Comparison of ENCODE assay signal across 14 cellular contexts in genomic region chr2:160482673-160483072, GRCh38. TPM values are rescaled to one million over a fixed set of nuclear protein-coding genes. Genes with fewer than 3 reads are reported as not detected.
DNase-seq lines count a peak whose midpoint lies in the region; ATAC-seq and TF ChIP-seq lines count a peak whose summit lies in the region.
"Had no signal": no experiment of that assay in that cellular context is flagged by ENCODE, and none has a peak within 500 bp of the region (broad histone marks: within the 10 kb centered on the region; RNA-seq: fewer than 3 reads in every experiment).

No MANE protein-coding gene starts in this region.

- peak in 5 of 6 experiments; percentile 29 to 82 (median 77) for DNase-seq in stimulated activated naive CD4-positive, alpha-beta T cell (lab: John Stamatoyannopoulos, UW)
- DNase-seq in stimulated activated naive CD4-positive, alpha-beta T cell treated with Interleukin-2 at 50 U/mL for 16 hours (lab: John Stamatoyannopoulos, UW), result no peak
- peak; percentile 15 for DNase-seq in T-helper 9 cell
- DNase-seq in left lobe of liver (ENCODE audit: low spot score), result no peak
- DNase-seq in PC-9, result no peak
- DNase-seq in NCI-H1694 treated with DMSO at 0.1 percent for 48 hours (lab: John Stamatoyannopoulos, UW), result no peak
- DNase-seq: GM23248, NCI-H226, uterus had no signal

- CTCF ChIA-PET in PC-9 (lab: Charles Lee), result no interaction called here

- peaks cover 89% of the 10 kb centered on the region for H3K79me2 ChIP-seq in PC-9 (ENCODE audit: low read depth)

- H4K20me1 ChIP-seq in PC-9 (ENCODE audit: insufficient read depth), result 0 out of 2 replicates have a peak, but pooled peaks cover 5% of the 10 kb centered on the region

- H3K36me3 ChIP-seq in PC-9 (ENCODE audit: low read depth), result no peaks in the 10 kb centered on the region
- H3K36me3 ChIP-seq: uterus had no signal

- H2AFZ ChIP-seq in PC-9, result no peak overlapping the region
- H2AFZ ChIP-seq: GM23248 had no signal

- intact Hi-C loops in PC-9 (cut with micrococcal nuclease; ENCODE audit: unreplicated experiment), result no loop called here

- ATAC-seq in left lobe of liver (peak; percentile 16), HG02610 (IDR thresholded peaks at IDR 0.05; ENCODE audit: unreplicated experiment) (no peak), HG02973 (IDR thresholded peaks at IDR 0.05; ENCODE audit: unreplicated experiment) (no peak)

- no peak for TF ChIP-seq CTCF in PC-9 (conservative IDR thresholded peaks at IDR 0.05)

- H3K27ac ChIP-seq in PC-9, result no peak overlapping the region
- H3K27ac ChIP-seq: C4-2B, GM23248, SJSA1 had no signal

- no peak overlapping the region for H3K4me2 ChIP-seq in PC-9

- no peaks in the 10 kb centered on the region for H3K27me3 ChIP-seq in PC-9 (ENCODE audit: insufficient read depth, low read depth)
- H3K27me3 ChIP-seq: SJSA1, uterus had no signal

- no TSS peak for BruUV-seq in PC-9 (replicated peaks; lab: Mats Ljungman, UMichigan)

- H3K9me3 ChIP-seq in PC-9 (ENCODE audit: insufficient read depth, low read depth), result no peaks in the 10 kb centered on the region
- H3K9me3 ChIP-seq: SJSA1, uterus had no signal

- H3K4me1 ChIP-seq in PC-9 (replicated peaks; ENCODE audit: insufficient read depth), result no peaks in the 10 kb centered on the region

- no peaks in the 10 kb centered on the region for H3K9me2 ChIP-seq in PC-9 (ENCODE audit: insufficient read depth)

- POLR2A ChIA-PET in PC-9 (lab: Charles Lee; ENCODE audit: unreplicated experiment), result no interaction called here

- H3F3A ChIP-seq in PC-9 (ENCODE audit: insufficient read depth, low read depth), result no peaks in the 10 kb centered on the region; the same call in 1 of the 2 replicates

- no peak overlapping the region for H3K4me3 ChIP-seq in PC-9
- H3K4me3 ChIP-seq: GM23248, SJSA1, skin epidermis, uterus had no signal

RNA-seq across cellular contexts. Expression of gene RBMS1, which starts 10.9 kb away (rescaled TPM):
- total RNA-seq in left lobe of liver, result 9.3 TPM
- 50.7 and 65.1 TPM in 2 replicates for total RNA-seq in PC-9 (2021)

Comparison
In these comparisons a context has a peak if more than half of its experiments do, and no peak if none do; other contexts are left out.
1. DNase-seq: peak in stimulated activated naive CD4-positive, alpha-beta T cell (5 of 6) and T-helper 9 cell (single experiment); none in stimulated activated naive CD4-positive, alpha-beta T cell treated with Interleukin-2 at 50 U/mL for 16 hours (single experiment), left lobe of liver (single experiment), PC-9 (0 of 2) and NCI-H1694 treated with DMSO at 0.1 percent for 48 hours (single experiment).